Comparison of ENCODE assay signal across 9 cellular contexts in genomic region chr14:64973026-64973442, GRCh38. TPM values are rescaled to one million over a fixed set of nuclear protein-coding genes. Genes with fewer than 3 reads are reported as not detected.
DNase-seq lines count a peak whose midpoint lies in the region; ATAC-seq and TF ChIP-seq lines count a peak whose summit lies in the region.
"Had no signal": no experiment of that assay in that cellular context is flagged by ENCODE, and none has a peak within 500 bp of the region (broad histone marks: within the 10 kb centered on the region; RNA-seq: fewer than 3 reads in every experiment).

No MANE protein-coding gene starts in this region.

- in situ Hi-C loops in astrocyte of the spinal cord (cut with HindIII; ENCODE audit: low sequenced_read_pairs), result no loop called here

- CTCF ChIA-PET in CD4-positive, alpha-beta T cell (lab: Charles Lee), result interaction anchor here (0.7 to 1.9 kb wide), 2 partner anchors 14 to 150 kb away, joined by 3 to 6 read pairs; partner anchors contain the start of gene FNTB
- CTCF ChIA-PET in GM10248 (lab: Yijun Ruan, JAX), result interaction anchor here (3.7 kb wide), 1 partner anchor 13 kb away, joined by 31 read pairs; the partner anchor contains the start of gene FNTB

- H3K9me3 Mint-ChIP-seq in CD4-positive, alpha-beta T cell, result no peaks in the 10 kb centered on the region
- no peaks in the 10 kb centered on the region for H3K9me3 Mint-ChIP-seq in naive thymus-derived CD8-positive, alpha-beta T cell
- H3K9me3 Mint-ChIP-seq in stimulated activated naive B cell treated with anti-CD40 and anti-IgM and Interleukin-4, amounts not matched to agents 10 μg/mL and 1 μg/mL and 100 μg/mL, for 72 hours, result no peaks in the 10 kb centered on the region

- H3K9me3 ChIP-seq in CD4-positive, alpha-beta T cell (ENCODE audit: control insufficient read depth, low read length), result no peaks in the 10 kb centered on the region
- no peaks in the 10 kb centered on the region for H3K9me3 ChIP-seq in HUES48 (ENCODE audit: control insufficient read depth, insufficient read depth, low read length)

- H3K36me3 ChIP-seq in HUES48 (ENCODE audit: control insufficient read depth, insufficient read depth, low read length), result no peaks in the 10 kb centered on the region

- H3K27me3 Mint-ChIP-seq in CD4-positive, alpha-beta T cell, result no peaks in the 10 kb centered on the region
- H3K27me3 Mint-ChIP-seq in naive thymus-derived CD8-positive, alpha-beta T cell, result no peaks in the 10 kb centered on the region
- H3K27me3 Mint-ChIP-seq in stimulated activated naive B cell treated with anti-CD40 and anti-IgM and Interleukin-4, amounts not matched to agents 10 μg/mL and 1 μg/mL and 100 μg/mL, for 72 hours, result peaks cover 19 to 24% of the 10 kb centered on the region in 2 donors

- no peak overlapping the region for H3K9ac ChIP-seq in HUES48 (ENCODE audit: low read depth, low read length)

- peaks cover 52% of the 10 kb centered on the region for H3K4me1 ChIP-seq in HUES48 (ENCODE audit: control insufficient read depth, insufficient read depth, low read length)

- DNase-seq in CD4-positive, alpha-beta T cell, result no peak
- DNase-seq in astrocyte of the spinal cord (ENCODE audit: low read depth, low spot score) (no peak), GM10248 (ENCODE audit: extremely low spot score) (no peak)
- no peak for DNase-seq in naive thymus-derived CD8-positive, alpha-beta T cell
- DNase-seq in stimulated activated naive B cell treated with anti-CD40 and anti-IgM and Interleukin-4, amounts not matched to agents 10 μg/mL and 1 μg/mL and 100 μg/mL, for 72 hours, result no peak
- DNase-seq: NCI-H446 treated with DMSO at 0.1 percent for 48 hours had no signal

- no peak for ATAC-seq in CD4-positive, alpha-beta T cell (ENCODE audit: poor library complexity)
- ATAC-seq in naive thymus-derived CD8-positive, alpha-beta T cell, result no peak
- no peak for ATAC-seq in HG03039 (IDR thresholded peaks at IDR 0.05; ENCODE audit: unreplicated experiment)
- no peak for ATAC-seq in GM19467 (IDR thresholded peaks at IDR 0.05; ENCODE audit: unreplicated experiment)
- no peak for ATAC-seq in stimulated activated naive B cell treated with anti-CD40 and anti-IgM and Interleukin-4, amounts not matched to agents 10 μg/mL and 1 μg/mL and 100 μg/mL, for 72 hours (replicated peaks)

- no peaks in the 10 kb centered on the region for H3K36me3 Mint-ChIP-seq in CD4-positive, alpha-beta T cell (ENCODE audit: low read depth)
- no peaks in the 10 kb centered on the region for H3K36me3 Mint-ChIP-seq in naive thymus-derived CD8-positive, alpha-beta T cell
- H3K36me3 Mint-ChIP-seq in stimulated activated naive B cell treated with anti-CD40 and anti-IgM and Interleukin-4, amounts not matched to agents 10 μg/mL and 1 μg/mL and 100 μg/mL, for 72 hours, result peaks cover 0 to 3% of the 10 kb centered on the region in 2 donors

- H3K4me3 Mint-ChIP-seq in CD4-positive, alpha-beta T cell, result peak overlapping the region; percentile 90
- peak overlapping the region; percentile 80 to 90 (median 84) for H3K4me3 Mint-ChIP-seq in naive thymus-derived CD8-positive, alpha-beta T cell
- peak overlapping the region in 1 of 2 donors; percentile 86 for H3K4me3 Mint-ChIP-seq in stimulated activated naive B cell treated with anti-CD40 and anti-IgM and Interleukin-4, amounts not matched to agents 10 μg/mL and 1 μg/mL and 100 μg/mL, for 72 hours

- H3K4me3 ChIP-seq in HUES48 (ENCODE audit: low read depth, low read length), result peak overlapping the region; percentile 81; the same call in 1 of the 2 replicates
- peak overlapping the region; percentile 63 for H3K4me3 ChIP-seq in astrocyte of the spinal cord (ENCODE audit: low read depth, low read length)

- intact Hi-C loops in CD4-positive, alpha-beta T cell (cut with DNase I, micrococcal nuclease), result no loop called here

- POLR2A ChIA-PET in CD4-positive, alpha-beta T cell (lab: Charles Lee), result interaction anchor here (0.7 kb wide), 1 partner anchor 798 kb away, joined by 3 read pairs; no protein-coding TSS in a partner anchor
- POLR2A ChIA-PET in naive thymus-derived CD8-positive, alpha-beta T cell (lab: Charles Lee), result interaction anchor here (0.8 kb wide), 1 partner anchor 14 kb away, joined by 3 read pairs; the partner anchor contains the start of gene FNTB
- POLR2A ChIA-PET in GM10248 (lab: Yijun Ruan, JAX), result no interaction called here

- peak overlapping the region; percentile 61 for H3K27ac Mint-ChIP-seq in CD4-positive, alpha-beta T cell
- H3K27ac Mint-ChIP-seq in naive thymus-derived CD8-positive, alpha-beta T cell, result peak overlapping the region in 8 of 10 donors; percentile 11 to 88 (median 58)
- H3K27ac Mint-ChIP-seq in stimulated activated naive B cell treated with anti-CD40 and anti-IgM and Interleukin-4, amounts not matched to agents 10 μg/mL and 1 μg/mL and 100 μg/mL, for 72 hours, result no peak overlapping the region

- peaks cover 28% of the 10 kb centered on the region for H3K4me1 Mint-ChIP-seq in CD4-positive, alpha-beta T cell (ENCODE audit: low read depth)
- peaks cover 8 to 25% (median 13%) of the 10 kb centered on the region in 4 donors for H3K4me1 Mint-ChIP-seq in naive thymus-derived CD8-positive, alpha-beta T cell
- H3K4me1 Mint-ChIP-seq in stimulated activated naive B cell treated with anti-CD40 and anti-IgM and Interleukin-4, amounts not matched to agents 10 μg/mL and 1 μg/mL and 100 μg/mL, for 72 hours, result peaks cover 5 to 14% of the 10 kb centered on the region in 2 donors

- no peaks in the 10 kb centered on the region for H3K27me3 ChIP-seq in CD4-positive, alpha-beta T cell (ENCODE audit: control insufficient read depth, insufficient read depth, low read length)
- H3K27me3 ChIP-seq in HUES48 (ENCODE audit: control insufficient read depth, insufficient read depth, low read length), result peaks cover 12% of the 10 kb centered on the region; the same call in 1 of the 2 replicates

- TF ChIP-seq CTCF in CD4-positive, alpha-beta T cell (IDR thresholded peaks at IDR 0.05), result no peak
- no peak for TF ChIP-seq CTCF in astrocyte of the spinal cord (IDR thresholded peaks at IDR 0.05; ENCODE audit: low read depth, low read length)
- TF ChIP-seq CTCF in GM10248 (IDR thresholded peaks at IDR 0.05; ENCODE audit: control extremely low read depth, extremely low read depth, low read depth, missing control alignments), result no peak

- no peak overlapping the region for H3K27ac ChIP-seq in CD4-positive, alpha-beta T cell (ENCODE audit: low read depth, low read length)
- no peak overlapping the region for H3K27ac ChIP-seq in HUES48 (ENCODE audit: low read depth, low read length)

RNA-seq across cellular contexts. Expression of gene RAB15, which starts 0.9 kb away (rescaled TPM):
- 1 to 10 TPM; 2.6 to 3.8 TPM for total RNA-seq in CD4-positive, alpha-beta T cell
- 1 to 10 TPM; 4.7 TPM for total RNA-seq in naive thymus-derived CD8-positive, alpha-beta T cell
- 10 to 100 TPM in 1 of 3 donors, 1 to 10 TPM in 2; 3.9 to 11.9 (median 4.2) TPM for polyA plus RNA-seq in naive thymus-derived CD8-positive, alpha-beta T cell

RNA-seq across cellular contexts. Expression of gene FNTB, which starts 13.7 kb away (rescaled TPM):
- total RNA-seq in CD4-positive, alpha-beta T cell, result 1 to 10 TPM; 7.5 to 7.9 TPM
- 1 to 10 TPM; 9.5 to 9.9 TPM for total RNA-seq in naive thymus-derived CD8-positive, alpha-beta T cell
- polyA plus RNA-seq in naive thymus-derived CD8-positive, alpha-beta T cell, result 1 to 10 TPM; 2.0 to 7.7 (median 4.2) TPM

RNA-seq across cellular contexts. Expression of gene GPX2, which starts 30.5 kb away (rescaled TPM):
- not detected for total RNA-seq in CD4-positive, alpha-beta T cell
- total RNA-seq in naive thymus-derived CD8-positive, alpha-beta T cell, result not detected
- under 1 TPM in 1 of 3 donors, not detected in 2; 0.29 TPM for polyA plus RNA-seq in naive thymus-derived CD8-positive, alpha-beta T cell

RNA-seq across cellular contexts. Expression of gene CHURC1, which starts 58.8 kb away (rescaled TPM):
- total RNA-seq in CD4-positive, alpha-beta T cell, result 10 to 100 TPM; 50.1 to 54.0 TPM
- total RNA-seq in naive thymus-derived CD8-positive, alpha-beta T cell, result 100 to 1,000 TPM in 1 of 2 experiments, 10 to 100 TPM in 1; 99.9 to 104 TPM
- 100 to 1,000 TPM; 122 to 166 (median 148) TPM for polyA plus RNA-seq in naive thymus-derived CD8-positive, alpha-beta T cell
